Comparison of ENCODE assay signal across 5 cellular contexts in genomic region chr5:112222997-112223396, GRCh38.
DNase-seq lines count a peak whose midpoint lies in the region; ATAC-seq and TF ChIP-seq lines count a peak whose summit lies in the region.
"Not testable (repeated sequence)": the region's sequence is repeated elsewhere in the genome, so short reads cannot be mapped to it uniquely, and the experiment has no call there.

No MANE protein-coding gene starts in this region.

- TF ChIP-seq POLR2A in body of pancreas (IDR thresholded peaks at IDR 0.05); right lobe of liver (IDR thresholded peaks at IDR 0.05): not testable (repeated sequence)

- H3K27me3 Mint-ChIP-seq in Calu3 (ENCODE audit: unreplicated experiment): not testable (repeated sequence)

- WGBS in body of pancreas, 2 donors: 57 to 67% methylated on average over 7 of the region's 7 CpGs
- 29% methylated on average over 7 of the region's 7 CpGs for WGBS in right lobe of liver (ENCODE audit: insufficient coverage, low coverage, low lambda C conversion rate, missing lambda C conversion rate)

- not testable (repeated sequence) for H3K36me3 ChIP-seq in body of pancreas (replicated peaks in 1 of 2; ENCODE audit: insufficient read depth in 1 of 2, low read depth in 2 of 2); right lobe of liver

- intact Hi-C loops in Calu3 (cut with micrococcal nuclease; ENCODE audit: unreplicated experiment); body of pancreas (cut with DNase I); right lobe of liver (cut with DNase I): not testable (repeated sequence)

- H3K9me3 Mint-ChIP-seq in Calu3 (ENCODE audit: low read depth, unreplicated experiment): not testable (repeated sequence)

- peak overlapping the region; percentile 7 for H3K27ac Mint-ChIP-seq in Calu3 (ENCODE audit: unreplicated experiment)

- H3K27me3 ChIP-seq in body of pancreas, right lobe of liver: not testable (repeated sequence)

- H3K27ac ChIP-seq in body of pancreas: peak overlapping the region in 2 of 4 donors; percentile 28 to 65
- not testable (repeated sequence) for H3K27ac ChIP-seq in right lobe of liver

- H3K4me1 Mint-ChIP-seq in Calu3 (ENCODE audit: low read depth, unreplicated experiment): peaks cover 36% of the 10 kb centered on the region

- BruUV-seq in Calu3 (replicated peaks; lab: Mats Ljungman, UMichigan): not testable (repeated sequence)

- peak overlapping the region; percentile 19 for H3K4me3 Mint-ChIP-seq in Calu3 (ENCODE audit: low read depth, unreplicated experiment)

- peak; percentile 20 for ATAC-seq in body of pancreas
- peak; percentile 56 for ATAC-seq in left lobe of liver
- peak; percentile 12 to 65 (median 40) for ATAC-seq in right lobe of liver

- CTCF ChIA-PET in Calu3 (lab: Charles Lee): interaction anchor here (0.7 to 2.0 kb wide), 2 partner anchors 158 to 197 kb away, joined by 3 to 10 read pairs; partner anchors contain the start of gene EPB41L4A

- not testable (repeated sequence) for TF ChIP-seq CTCF in Calu3 (IDR thresholded peaks at IDR 0.05; ENCODE audit: unreplicated experiment); body of pancreas (IDR thresholded peaks at IDR 0.05); right lobe of liver (IDR thresholded peaks at IDR 0.05)

- peaks cover 27% of the 10 kb centered on the region for H3K4me1 ChIP-seq in body of pancreas
- H3K4me1 ChIP-seq in right lobe of liver: not testable (repeated sequence)

- not testable (repeated sequence) for H3K4me3 ChIP-seq in body of pancreas, right lobe of liver

- H3K36me3 Mint-ChIP-seq in Calu3 (ENCODE audit: insufficient read depth, unreplicated experiment): not testable (repeated sequence)

- not testable (repeated sequence) for DNase-seq in Calu3, body of pancreas
- DNase-seq in left lobe of liver (ENCODE audit: low spot score) (peak; percentile 53), right lobe of liver (peak in 1 of 3 donors; percentile 46), mucosa of gallbladder (ENCODE audit: low spot score) (peak; percentile 29)

- not testable (repeated sequence) for H3K9me3 ChIP-seq in body of pancreas, right lobe of liver
